Comparison of ENCODE assay signal across 10 cellular contexts in genomic region chr10:27620425-27621397, GRCh38.
DNase-seq lines count a peak whose midpoint lies in the region; ATAC-seq and TF ChIP-seq lines count a peak whose summit lies in the region.
"Had no signal": no experiment of that assay in that cellular context is flagged by ENCODE, and none has a peak within 500 bp of the region (broad histone marks: within the 10 kb centered on the region; RNA-seq: fewer than 3 reads in every experiment).

No MANE protein-coding gene starts in this region.

- no peak overlapping the region for H4K91ac ChIP-seq in mesenchymal stem cell (ENCODE audit: low read length)

- H3K14ac ChIP-seq in mesenchymal stem cell (ENCODE audit: low read length in 2 of 2): no peak overlapping the region

- no peaks in the 10 kb centered on the region for H3K27me3 ChIP-seq in esophagus (ENCODE audit: control insufficient read depth in 1 of 2, insufficient read depth in 2 of 2, low read length in 2 of 2)
- H3K27me3 ChIP-seq in mesenchymal stem cell (ENCODE audit: control insufficient read depth in 1 of 2, insufficient read depth in 1 of 2, low read length in 2 of 2): peaks cover 0 to 3% of the 10 kb centered on the region in 2 experiments
- H3K27me3 ChIP-seq in thoracic aorta (replicated peaks; ENCODE audit: insufficient read depth): no peaks in the 10 kb centered on the region
- H3K27me3 ChIP-seq: cardiac muscle cell had no signal

- H4K8ac ChIP-seq in mesenchymal stem cell (ENCODE audit: low read length): no peak overlapping the region

- H2AFZ ChIP-seq in mesenchymal stem cell (ENCODE audit: low read depth, low read length): no peak overlapping the region

- no peak overlapping the region for H2AK5ac ChIP-seq in mesenchymal stem cell (ENCODE audit: low read length, severe bottlenecking)

- H3K36me3 ChIP-seq in esophagus (ENCODE audit: control insufficient read depth in 2 of 2, insufficient read depth in 2 of 2, low read length in 1 of 2) (no peaks in the 10 kb centered on the region), mesenchymal stem cell (ENCODE audit: control insufficient read depth in 1 of 2, insufficient read depth in 2 of 2, low read depth in 1 of 2, low read length in 2 of 2) (no peaks in the 10 kb centered on the region), thoracic aorta (no peaks in the 10 kb centered on the region)
- H3K36me3 ChIP-seq: cardiac muscle cell had no signal

- DNase-seq in HFF-Myc (ENCODE audit: extremely low read depth, low read depth) (peak; percentile 56), mesenchymal stem cell (no peak), thoracic aorta (ENCODE audit: low spot score) (peak; percentile 15), NCI-H1417 (lab: John Stamatoyannopoulos, UW) (no peak), NCI-H2171 treated with DMSO at 0.1 percent for 48 hours (lab: John Stamatoyannopoulos, UW) (no peak)
- DNase-seq: stimulated activated naive CD4-positive, alpha-beta T cell had no signal

- no peak overlapping the region for H3K23ac ChIP-seq in mesenchymal stem cell (ENCODE audit: low read length in 2 of 2)

- H2BK15ac ChIP-seq in mesenchymal stem cell (ENCODE audit: low read depth, poor library complexity, severe bottlenecking): no peak overlapping the region

- H3K27ac ChIP-seq in esophagus (ENCODE audit: low read depth in 2 of 2, low read length in 1 of 2) (peak overlapping the region; percentile 66 to 67), mesenchymal stem cell (ENCODE audit: low read length, poor library complexity, severe bottlenecking) (peak overlapping the region; percentile 61), thoracic aorta (peak overlapping the region; percentile 77 to 80)
- H3K27ac ChIP-seq: cardiac muscle cell had no signal

- H2BK120ac ChIP-seq in mesenchymal stem cell (ENCODE audit: low read depth, low read length): no peak overlapping the region

- H3K4me1 ChIP-seq in esophagus (ENCODE audit: control insufficient read depth in 2 of 2, insufficient read depth in 2 of 2, low read length in 1 of 2) (no peaks in the 10 kb centered on the region), mesenchymal stem cell (ENCODE audit: control insufficient read depth, insufficient read depth, low read depth, low read length) (peaks cover 6% of the 10 kb centered on the region), thoracic aorta (ENCODE audit: control insufficient read depth in 1 of 2, low read depth in 2 of 2) (peaks cover 13 to 29% of the 10 kb centered on the region in 2 donors)

- H3K79me1 ChIP-seq in mesenchymal stem cell (replicated peaks; ENCODE audit: low read length, poor library complexity, severe bottlenecking): no peaks in the 10 kb centered on the region

- no peak overlapping the region for H3K4me3 ChIP-seq in HFF-Myc (replicated peaks; ENCODE audit: low read depth, low read length)
- no peak overlapping the region for H3K4me3 ChIP-seq in esophagus (ENCODE audit: low read depth in 1 of 2, low read length in 2 of 2)
- H3K4me3 ChIP-seq in mesenchymal stem cell (ENCODE audit: insufficient read depth in 1 of 2, low read depth in 1 of 2, low read length in 2 of 2): peak overlapping the region in 1 of 2 experiments; percentile 61
- peak overlapping the region; percentile 53 for H3K4me3 ChIP-seq in thoracic aorta
- H3K4me3 ChIP-seq: cardiac muscle cell had no signal

- peak; percentile 85 for ATAC-seq in thoracic aorta (ENCODE audit: insufficient number of reproducible peaks, low FRiP score, low read depth)
- no peak for ATAC-seq in GM19328 (IDR thresholded peaks at IDR 0.05; ENCODE audit: unreplicated experiment)
- ATAC-seq in HG03571 (IDR thresholded peaks at IDR 0.05; ENCODE audit: unreplicated experiment): no peak

- whole genome bisulfite sequencing in esophagus, 2 donors: 27 to 36% methylated on average over 10 of the region's 10 CpGs
- WGBS in mesenchymal stem cell: 65% methylated on average over 10 of the region's 10 CpGs

- no peak overlapping the region for H3K18ac ChIP-seq in mesenchymal stem cell (ENCODE audit: low read depth in 1 of 2, low read length in 2 of 2)

- no peak overlapping the region for H2BK12ac ChIP-seq in mesenchymal stem cell (ENCODE audit: low read length in 2 of 2)

- no peak overlapping the region for H3K4me2 ChIP-seq in mesenchymal stem cell (ENCODE audit: low read length, poor library complexity, severe bottlenecking)

- TF ChIP-seq CTCF in HFF-Myc (IDR thresholded peaks at IDR 0.05; ENCODE audit: low read depth, low read length, missing control alignments): no peak
- TF ChIP-seq CTCF in thoracic aorta (IDR thresholded peaks at IDR 0.05): no peak

- no peak overlapping the region for H2BK5ac ChIP-seq in mesenchymal stem cell (ENCODE audit: low read depth, low read length, poor library complexity, severe bottlenecking)

- H3K9ac ChIP-seq in mesenchymal stem cell (ENCODE audit: low read length): peak overlapping the region; percentile 68

- H3K9me3 ChIP-seq in esophagus (ENCODE audit: control insufficient read depth in 2 of 2, insufficient read depth in 1 of 2, low read depth in 1 of 2, low read length in 1 of 2): peaks cover 0 to 2% of the 10 kb centered on the region in 2 donors
- H3K9me3 ChIP-seq in mesenchymal stem cell (ENCODE audit: control insufficient read depth, low read length): no peaks in the 10 kb centered on the region
- no peaks in the 10 kb centered on the region for H3K9me3 ChIP-seq in thoracic aorta

- no peak overlapping the region for H3K4ac ChIP-seq in mesenchymal stem cell (ENCODE audit: low read depth in 1 of 2, low read length in 2 of 2)

Comparison
In these comparisons a context has a peak if more than half of its experiments do, and no peak if none do; other contexts are left out.
1. DNase-seq: peak in HFF-Myc (single experiment) and thoracic aorta (single experiment); none in mesenchymal stem cell (single experiment), NCI-H1417 (0 of 3) and NCI-H2171 treated with DMSO at 0.1 percent for 48 hours (single experiment).
2. Peak in every context shown above with its lines, with median percentiles within 50 percentile points of each other: H3K27ac ChIP-seq.